Comparison of ENCODE assay signal across 14 cellular contexts in the genomic region with DNA sequence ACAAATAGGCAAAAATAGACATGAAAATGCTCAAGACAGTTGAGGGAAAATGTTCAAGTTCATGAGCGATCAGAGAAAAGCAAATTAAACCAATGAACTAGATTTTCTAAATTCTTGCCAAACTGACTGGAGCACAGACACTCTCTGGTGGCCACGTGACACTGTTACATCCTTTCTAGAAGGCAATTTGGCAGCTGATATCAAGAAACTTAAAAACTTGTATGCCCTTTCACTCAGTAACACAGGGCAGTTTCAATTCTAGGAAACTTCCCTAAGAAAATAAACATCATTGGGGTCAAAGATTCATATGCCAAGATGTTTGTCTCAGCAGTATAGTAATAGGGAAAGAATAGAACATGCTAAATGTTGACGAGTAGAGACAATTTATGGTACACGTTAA. TPM values are rescaled to one million over a fixed set of nuclear protein-coding genes. Genes with fewer than 3 reads are reported as not detected.
DNase-seq lines count a peak whose midpoint lies in the region; ATAC-seq and TF ChIP-seq lines count a peak whose summit lies in the region.
"Had no signal": no experiment of that assay in that cellular context is flagged by ENCODE, and none has a peak within 500 bp of the region (broad histone marks: within the 10 kb centered on the region; RNA-seq: fewer than 3 reads in every experiment).

No MANE protein-coding gene starts in this region.

- H3K27ac ChIP-seq in DOHH2 (ENCODE audit: low read depth, low read length) (no peak overlapping the region), OCI-LY7 (ENCODE audit: low read depth, low read length, poor library complexity, severe bottlenecking) (no peak overlapping the region), neural progenitor cell (no peak overlapping the region)
- H3K27ac ChIP-seq: psoas muscle had no signal

- peaks cover 2% of the 10 kb centered on the region for H3K27me3 Mint-ChIP-seq in neural progenitor cell (ENCODE audit: insufficient read depth, low read depth)

- H3K27me3 ChIP-seq in DOHH2 (ENCODE audit: control insufficient read depth, low read length) (peaks cover 7% of the 10 kb centered on the region), neural progenitor cell (no peaks in the 10 kb centered on the region)
- H3K27me3 ChIP-seq: upper lobe of left lung had no signal

- intact Hi-C loops in OCI-LY7 (cut with micrococcal nuclease; ENCODE audit: unreplicated experiment), result no loop called here

- H4K20me1 ChIP-seq in DOHH2 (ENCODE audit: control insufficient read depth, insufficient read depth, low read depth, low read length), result no peaks in the 10 kb centered on the region
- H4K20me1 ChIP-seq in OCI-LY7 (ENCODE audit: insufficient read depth, low read length), result no peaks in the 10 kb centered on the region
- H4K20me1 ChIP-seq in neural progenitor cell (ENCODE audit: low read depth), result no peaks in the 10 kb centered on the region

- no peak overlapping the region for H3K27ac Mint-ChIP-seq in neural progenitor cell

- H2AFZ ChIP-seq in OCI-LY7 (ENCODE audit: low read length) (no peak overlapping the region), neural progenitor cell (replicated peaks) (no peak overlapping the region)

- DNase-seq in OCI-LY7 (ENCODE audit: low spot score) (no peak), erythroblast (lab: John Stamatoyannopoulos, UW) (peak; percentile 25 to 30), neural progenitor cell (ENCODE audit: low spot score) (no peak), NCI-H2107 (lab: John Stamatoyannopoulos, UW) (no peak), HuH-7 (ENCODE audit: low spot score) (no peak)
- DNase-seq: activated CD8-positive, alpha-beta memory T cell treated with anti-CD3 and anti-CD28 coated beads, Interleukin-2, amount 50 U/mL, for 4 hours; Calu3; NCI-H1694 treated with DMSO at 0.1 percent for 48 hours; psoas muscle; upper lobe of left lung had no signal

- no peaks in the 10 kb centered on the region for H3K9me3 ChIP-seq in DOHH2 (ENCODE audit: control insufficient read depth, insufficient read depth, low read length)
- no peaks in the 10 kb centered on the region for H3K9me3 ChIP-seq in OCI-LY7 (ENCODE audit: low read length)
- no peaks in the 10 kb centered on the region for H3K9me3 ChIP-seq in neural progenitor cell (ENCODE audit: low read depth)
- H3K9me3 ChIP-seq: psoas muscle, upper lobe of left lung had no signal

- H3K9me2 ChIP-seq in DOHH2 (replicated peaks; ENCODE audit: control insufficient read depth, low read length), result no peaks in the 10 kb centered on the region
- H3K9me2 ChIP-seq in OCI-LY7 (ENCODE audit: insufficient read depth, low read length), result no peaks in the 10 kb centered on the region

- no peak for ATAC-seq in HG03139 (IDR thresholded peaks at IDR 0.05; ENCODE audit: unreplicated experiment)
- ATAC-seq in GM18867 (IDR thresholded peaks at IDR 0.05; ENCODE audit: unreplicated experiment), result no peak
- ATAC-seq: esophagus mucosa, psoas muscle had no signal

- H3K4me3 Mint-ChIP-seq in neural progenitor cell, result no peak overlapping the region

- no peaks in the 10 kb centered on the region for H3F3A ChIP-seq in DOHH2 (ENCODE audit: control insufficient read depth, insufficient read depth)
- H3F3A ChIP-seq in neural progenitor cell (ENCODE audit: low read depth), result no peaks in the 10 kb centered on the region

- no peaks in the 10 kb centered on the region for H3K36me3 Mint-ChIP-seq in neural progenitor cell

- H3K9me3 Mint-ChIP-seq in neural progenitor cell, result peaks cover 10% of the 10 kb centered on the region

- H3K36me3 ChIP-seq in DOHH2 (ENCODE audit: control insufficient read depth, low read length), result no peaks in the 10 kb centered on the region
- H3K36me3 ChIP-seq in OCI-LY7 (ENCODE audit: insufficient read depth, low read length), result no peaks in the 10 kb centered on the region
- no peaks in the 10 kb centered on the region for H3K36me3 ChIP-seq in neural progenitor cell
- H3K36me3 ChIP-seq: upper lobe of left lung had no signal

- no peaks in the 10 kb centered on the region for H3K4me1 Mint-ChIP-seq in neural progenitor cell

- no peak for TF ChIP-seq POLR2A in erythroblast (IDR thresholded peaks at IDR 0.05; ENCODE audit: low read length)

- TF ChIP-seq CTCF in DOHH2 (IDR thresholded peaks at IDR 0.05; ENCODE audit: low read depth, low read length, poor library complexity, severe bottlenecking) (peak; percentile 15), OCI-LY7 (conservative IDR thresholded peaks at IDR 0.05; ENCODE audit: low read length) (0 out of 2 replicates have a peak, but pooled peaks have one; percentile 34), neural progenitor cell (IDR thresholded peaks at IDR 0.05) (peak; percentile 21)

- H3K4me3 ChIP-seq in DOHH2 (ENCODE audit: low read length), result no peak overlapping the region
- H3K4me3 ChIP-seq in OCI-LY7 (ENCODE audit: low read depth, low read length, poor library complexity, severe bottlenecking), result no peak overlapping the region
- H3K4me3 ChIP-seq in neural progenitor cell, result no peak overlapping the region
- H3K4me3 ChIP-seq: psoas muscle, upper lobe of left lung had no signal

- H3K9ac ChIP-seq in neural progenitor cell, result no peak overlapping the region

- BruUV-seq in OCI-LY7 (replicated peaks; lab: Mats Ljungman, UMichigan), result no TSS peak

- CTCF ChIA-PET in OCI-LY7 (lab: Charles Lee; ENCODE audit: unreplicated experiment), result no interaction called here

- H3K4me1 ChIP-seq in DOHH2 (ENCODE audit: control insufficient read depth, low read length) (no peaks in the 10 kb centered on the region), OCI-LY7 (ENCODE audit: insufficient read depth, low read length, poor library complexity, severe bottlenecking) (no peaks in the 10 kb centered on the region), neural progenitor cell (no peaks in the 10 kb centered on the region)
- H3K4me1 ChIP-seq: psoas muscle had no signal

- H3K4me2 ChIP-seq in DOHH2 (ENCODE audit: low read length) (no peak overlapping the region), OCI-LY7 (ENCODE audit: low read length) (no peak overlapping the region), neural progenitor cell (no peak overlapping the region)

- POLR2A ChIA-PET in OCI-LY7 (lab: Charles Lee), result interaction anchor here (0.9 kb wide), 1 partner anchor 468 kb away, joined by 3 read pairs; no protein-coding TSS in a partner anchor

- H3K79me2 ChIP-seq in DOHH2 (ENCODE audit: control insufficient read depth, low read length) (no peaks in the 10 kb centered on the region), OCI-LY7 (ENCODE audit: insufficient read depth, low read depth, low read length) (no peaks in the 10 kb centered on the region), neural progenitor cell (ENCODE audit: low read depth) (no peaks in the 10 kb centered on the region)

RNA-seq across cellular contexts. Expression of a gene that starts 52.2 kb away (rescaled TPM):
- total RNA-seq in OCI-LY7 (2014; rRNA removed; shearing (Covaris generic)), result 6.5 and 7.3 TPM in 2 replicates
- total RNA-seq in OCI-LY7 (2022), result 7.9 and 9.6 TPM in 2 replicates
- 8.7 and 9.1 TPM in 2 replicates for total RNA-seq in neural progenitor cell (ENCODE audit: low replicate concordance)

Comparison
In these comparisons a context has a peak if more than half of its experiments do, and no peak if none do; other contexts are left out.
1. DNase-seq: peak in erythroblast (2 of 2); none in OCI-LY7 (single experiment), neural progenitor cell (single experiment), NCI-H2107 (single experiment) and HuH-7 (single experiment).
2. Peak in every context shown above with its lines, with median percentiles within 50 percentile points of each other: CTCF ChIP-seq.